12 cellular contexts compared by ENCODE assay signal in genomic region chr5:133995903-133996563, GRCh38. TPM values are rescaled to one million over a fixed set of nuclear protein-coding genes. Genes with fewer than 3 reads are reported as not detected.
A peak's percentile ranks its signal among the peaks of the same experiment; 100 is the strongest.
DNase-seq lines count a peak whose midpoint lies in the region; ATAC-seq, FAIRE-seq and TF ChIP-seq lines count a peak whose summit lies in the region.
"Had no signal": no experiment of that assay in that cellular context is flagged by ENCODE, and none has a peak within 500 bp of the region (broad histone marks: within the 10 kb centered on the region; RNA-seq: fewer than 3 reads in every experiment).

No MANE protein-coding gene starts in this region.

- intact Hi-C loops in GM12878 (cut with micrococcal nuclease; ENCODE audit: unreplicated experiment), result no loop called here
- intact Hi-C loops in spleen (cut with DNase I; ENCODE audit: low total_unique reads), result no loop called here
- intact Hi-C loops in thyroid gland (cut with DNase I), result no loop called here

- no peak overlapping the region for H2AFZ ChIP-seq in GM12878 (ENCODE audit: control insufficient read depth, low read depth, low read length)

- peaks cover 45% of the 10 kb centered on the region for H4K20me1 ChIP-seq in GM12878 (ENCODE audit: control insufficient read depth, insufficient read depth)

- peak overlapping the region; percentile 2; the same call in 1 of the 2 replicates for H3K4me3 ChIP-seq in GM12878
- no peak overlapping the region for H3K4me3 ChIP-seq in spleen
- no peak overlapping the region for H3K4me3 ChIP-seq in thyroid gland (replicated peaks in 1 of 3)
- H3K4me3 ChIP-seq: MG63, mucosa of descending colon had no signal

- no peak overlapping the region for H3K27ac ChIP-seq in GM12878 (ENCODE audit: control insufficient read depth, insufficient read depth)
- H3K27ac ChIP-seq in spleen, result no peak overlapping the region
- H3K27ac ChIP-seq in thyroid gland, result no peak overlapping the region

- FAIRE-seq in GM12878 (lab: Jason Lieb, UNC), result no peak

- TF ChIP-seq EP300 in Ishikawa (IDR thresholded peaks at IDR 0.05; ENCODE audit: borderline replicate concordance) (no peak), GM12878 (IDR thresholded peaks at IDR 0.05; ENCODE audit: borderline replicate concordance in 1 of 2, control insufficient read depth in 1 of 2, low read depth in 2 of 2, low read length in 2 of 2) (no peak)

- SMC1A ChIA-PET in GM12878 (lab: Charles Lee; ENCODE audit: uncharacterized antibody, unreplicated experiment), result interaction anchor here (0.9 to 2.9 kb wide), 13 partner anchors 16 to 239 kb away, joined by 3 to 16 read pairs (median 4); no protein-coding TSS in a partner anchor

- TF ChIP-seq POLR2A in GM12878 (IDR thresholded peaks at IDR 0.05; ENCODE audit: low read depth, low read length) (no peak), spleen (IDR thresholded peaks at IDR 0.05) (no peak), thyroid gland (IDR thresholded peaks at IDR 0.05) (no peak)

- no peak overlapping the region; the same call in 1 of the 2 replicates for H3K9ac ChIP-seq in GM12878 (ENCODE audit: control insufficient read depth, insufficient read depth, low read length)

- DNase-seq in GM12878 (ENCODE audit: low read depth, low spot score) (no peak), iris pigment epithelial cell (ENCODE audit: low read depth) (peak; percentile 29), spleen (peak; percentile 67), thyroid gland (no peak), GOT3 (lab: John Stamatoyannopoulos, UW) (no peak), NCI-H345 (lab: John Stamatoyannopoulos, UW) (no peak)
- DNase-seq: activated CD8-positive, alpha-beta T cell treated with anti-CD3 and anti-CD28 coated beads, Interleukin-2, amount 10 ng/mL, durations not matched to agents 7 days and 5 days; MG63; mucosa of descending colon; NCI-H226 had no signal

- ATAC-seq in GM12878 (peak; percentile 31), HG03439 (IDR thresholded peaks at IDR 0.05; ENCODE audit: unreplicated experiment) (no peak)
- ATAC-seq: activated CD8-positive, alpha-beta T cell treated with anti-CD3 and anti-CD28 coated beads, Interleukin-2, amount 10 ng/mL, durations not matched to agents 7 days and 5 days had no signal

- H3K36me3 ChIP-seq in GM12878 (ENCODE audit: control insufficient read depth in 2 of 2, insufficient read depth in 2 of 2, low read length in 1 of 2) (peaks cover 10 to 13% of the 10 kb centered on the region in 2 experiments), spleen (peaks cover 0 to 28% (median 7%) of the 10 kb centered on the region in 6 donors), thyroid gland (no peaks in the 10 kb centered on the region)

- no TSS peak for BruUV-seq in GM12878 (replicated peaks; lab: Mats Ljungman, UMichigan)

- H3K9me3 ChIP-seq in GM12878 (replicated peaks; ENCODE audit: control insufficient read depth, insufficient read depth, low read length) (no peaks in the 10 kb centered on the region), spleen (no peaks in the 10 kb centered on the region), thyroid gland (no peaks in the 10 kb centered on the region)
- H3K9me3 ChIP-seq: MG63, mucosa of descending colon had no signal

- H3K27me3 ChIP-seq in GM12878 (replicated peaks in 1 of 2; ENCODE audit: control insufficient read depth in 2 of 2, insufficient read depth in 2 of 2, low read length in 1 of 2), result no peaks in the 10 kb centered on the region
- no peaks in the 10 kb centered on the region for H3K27me3 ChIP-seq in spleen (replicated peaks in 1 of 7)
- no peaks in the 10 kb centered on the region for H3K27me3 ChIP-seq in thyroid gland
- H3K27me3 ChIP-seq: MG63 had no signal

- peaks cover 88% of the 10 kb centered on the region for H3K79me2 ChIP-seq in GM12878 (ENCODE audit: control insufficient read depth, insufficient read depth, low read length)

- POLR2A ChIA-PET in GM12878 (lab: Charles Lee), result no interaction called here

- RAD21 ChIA-PET in GM12878 (lab: Charles Lee; ENCODE audit: unreplicated experiment), result interaction anchor here (0.6 to 1.7 kb wide), 4 partner anchors 8 to 127 kb away, joined by 3 to 11 read pairs (median 5); no protein-coding TSS in a partner anchor

- WGBS in GM12878 (ENCODE audit: insufficient coverage, insufficient replicate concordance, low lambda C conversion rate, missing lambda C conversion rate), result 73% methylated on average over 7 of the region's 7 CpGs
- 68 to 83% (median 73%) methylated on average over 6 to 7 of the region's 7 CpGs for WGBS in spleen, 5 donors
- 70 to 83% methylated on average over 4 to 5 of the region's 7 CpGs for WGBS in thyroid gland, 2 donors

- CTCF ChIA-PET in GM12878 (lab: Yijun Ruan, JAX), result interaction anchor here (0.6 to 9.8 kb wide), 27 partner anchors 8 to 984 kb away, joined by 3 to 179 read pairs (median 5); partner anchors contain the start of gene VDAC1

- TF ChIP-seq CTCF in GM12878 (IDR thresholded peaks at IDR 0.05 in 2 of 3, conservative IDR thresholded peaks at IDR 0.05 in 1 of 3; ENCODE audit: control insufficient read depth in 2 of 3, extremely low read depth in 1 of 3, insufficient read depth in 1 of 3, low read depth in 3 of 3, low read length in 3 of 3) (no peak), spleen (IDR thresholded peaks at IDR 0.05 in 8 of 11, conservative IDR thresholded peaks at IDR 0.05 in 3 of 11) (no peak), thyroid gland (IDR thresholded peaks at IDR 0.05) (no peak)

- H3K4me1 ChIP-seq in GM12878 (ENCODE audit: control insufficient read depth, insufficient read depth, low read length) (peaks cover 23% of the 10 kb centered on the region), spleen (peaks cover 7 to 89% (median 59%) of the 10 kb centered on the region in 6 donors), thyroid gland (peaks cover 48 to 63% of the 10 kb centered on the region in 2 donors)

- in situ Hi-C loops in GM12878 (cut with MboI), result no loop called here

- TF ChIP-seq RAD21 in Ishikawa (IDR thresholded peaks at IDR 0.05; ENCODE audit: low read depth), result no peak
- no peak for TF ChIP-seq RAD21 in GM12878 (IDR thresholded peaks at IDR 0.05; ENCODE audit: insufficient read depth, low read depth, low read length)

- H3K4me2 ChIP-seq in GM12878 (ENCODE audit: control insufficient read depth, insufficient read depth), result peak overlapping the region; percentile 50

TF ChIP-seq in Ishikawa, 13 proteins besides CTCF, POLR2A, EP300 and RAD21 (continues in another document):
- TF ChIP-seq YY1 (IDR thresholded peaks at IDR 0.05; ENCODE audit: low read depth), result no peak
- TF ChIP-seq ZBTB7A (IDR thresholded peaks at IDR 0.05; ENCODE audit: low read depth), result peak; percentile 2; the same call in 1 of the 2 replicates

TF ChIP-seq in GM12878, 131 proteins besides CTCF, POLR2A, EP300 and RAD21 (continues in another document):
- TF ChIP-seq KLF5 (IDR thresholded peaks at IDR 0.05; ENCODE audit: partially characterized antibody) (no peak), SMAD5 (IDR thresholded peaks at IDR 0.05; ENCODE audit: low read depth) (no peak), CREM (IDR thresholded peaks at IDR 0.05; ENCODE audit: low read depth) (no peak)

RNA-seq across cellular contexts. Expression of gene VDAC1, which starts 8.7 kb away (rescaled TPM):
- total RNA-seq in GM12878 (2013; cell fraction: nucleolus; rRNA removed), result 106 and 109 TPM in 2 replicates
- total RNA-seq in GM12878 (2014; rRNA removed), result 314 and 372 TPM in 2 replicates
- total RNA-seq in GM12878 (2014; rRNA removed; fragmentation: Illumina TruSeq; extraction: Trizol), result 420 and 440 TPM in 2 replicates
- total RNA-seq in GM12878 (2021), result 323 and 329 TPM in 2 replicates
- 226 TPM for polyA plus RNA-seq in GM12878 (2011; ENCODE audit: low read depth)
- 245 and 246 TPM in 2 replicates for polyA plus RNA-seq in GM12878 (2011; rRNA removed)
- 168 and 223 TPM in 2 replicates for polyA plus RNA-seq in GM12878 (2011; cell fraction: cytosol; rRNA removed)
- 155 and 189 TPM in 2 replicates for polyA plus RNA-seq in GM12878 (2011; cell fraction: nucleus; rRNA removed)
- polyA plus RNA-seq in GM12878 (2012), result 300 and 373 TPM in 2 replicates
- polyA plus RNA-seq in GM12878 (2014; fragmentation: Illumina TruSeq; extraction: Trizol), result 448 and 558 TPM in 2 replicates
- polyA plus RNA-seq in GM12878 (2014; fragmentation: Nextera tagmentation; extraction: Ambion mirVana), result 100 to 1,000 TPM; 276 to 376 TPM
- 260 and 293 TPM in 2 replicates for polyA plus RNA-seq in GM12878 (2014; rRNA removed)
- polyA plus RNA-seq in GM12878 (2016; fragmentation: Nextera tagmentation; extraction: Ambion mirVana), result 100 to 1,000 TPM; 464 to 488 TPM
- polyA minus RNA-seq in GM12878 (2011; rRNA and poly(A)+ RNA removed), result 127 and 259 TPM in 2 replicates
- 100.0 and 136 TPM in 2 replicates for polyA minus RNA-seq in GM12878 (2011; cell fraction: cytosol; rRNA and poly(A)+ RNA removed)
- 40.5 and 61.9 TPM in 2 replicates for polyA minus RNA-seq in GM12878 (2011; cell fraction: nucleus; rRNA and poly(A)+ RNA removed)
- total RNA-seq in spleen, result 100 to 1,000 TPM in 1 of 7 donors, 10 to 100 TPM in 6; 69.2 to 100 (median 86.4) TPM
- 10 to 100 TPM; 53.3 to 84.0 (median 76.2) TPM for polyA plus RNA-seq in spleen
- total RNA-seq in thyroid gland, result 100 to 1,000 TPM; 122 to 166 (median 136) TPM

RNA-seq across cellular contexts. Expression of gene C5orf15, which starts 27.6 kb away (rescaled TPM):
- total RNA-seq in GM12878 (2013; cell fraction: nucleolus; rRNA removed), result 43.0 and 51.0 TPM in 2 replicates
- total RNA-seq in GM12878 (2014; rRNA removed) (39.9 and 49.0 TPM in 2 replicates), GM12878 (2014; rRNA removed; fragmentation: Illumina TruSeq; extraction: Trizol) (44.0 and 45.3 TPM in 2 replicates), GM12878 (2021) (21.7 and 24.1 TPM in 2 replicates), spleen (10 to 100 TPM; 25.4 to 49.6 (median 28.6) TPM), thyroid gland (10 to 100 TPM; 53.7 to 76.3 (median 71.4) TPM)
- polyA plus RNA-seq in GM12878 (2011; ENCODE audit: low read depth), result 17.7 TPM
- polyA plus RNA-seq in GM12878 (2011; rRNA removed) (69.6 and 90.5 TPM in 2 replicates), GM12878 (2014; fragmentation: Illumina TruSeq; extraction: Trizol) (57.6 and 71.1 TPM in 2 replicates), GM12878 (2014; fragmentation: Nextera tagmentation; extraction: Ambion mirVana) (10 to 100 TPM; 36.3 to 42.2 TPM), GM12878 (2014; rRNA removed) (42.0 and 48.0 TPM in 2 replicates), GM12878 (2016; fragmentation: Nextera tagmentation; extraction: Ambion mirVana) (10 to 100 TPM; 62.3 to 63.8 TPM), spleen (10 to 100 TPM; 28.1 to 28.8 (median 28.4) TPM)
- 35.7 and 39.3 TPM in 2 replicates for polyA plus RNA-seq in GM12878 (2011; cell fraction: cytosol; rRNA removed)
- 15.7 and 20.4 TPM in 2 replicates for polyA plus RNA-seq in GM12878 (2011; cell fraction: nucleus; rRNA removed)
- polyA plus RNA-seq in GM12878 (2012), result 26.2 and 37.7 TPM in 2 replicates
- polyA minus RNA-seq in GM12878 (2011; rRNA and poly(A)+ RNA removed), result 39.1 and 40.6 TPM in 2 replicates
- polyA minus RNA-seq in GM12878 (2011; cell fraction: cytosol; rRNA and poly(A)+ RNA removed), result 12.8 and 18.4 TPM in 2 replicates
- 4.6 and 5.1 TPM in 2 replicates for polyA minus RNA-seq in GM12878 (2011; cell fraction: nucleus; rRNA and poly(A)+ RNA removed)

Comparison
In these comparisons a context has a peak if more than half of its experiments do, and no peak if none do; other contexts are left out.
1. DNase-seq: peak in iris pigment epithelial cell (single experiment) and spleen (single experiment); none in GM12878 (single experiment), thyroid gland (0 of 2), GOT3 (single experiment) and NCI-H345 (single experiment).